ENCODE assay signal across 17 cellular contexts in the genomic region with DNA sequence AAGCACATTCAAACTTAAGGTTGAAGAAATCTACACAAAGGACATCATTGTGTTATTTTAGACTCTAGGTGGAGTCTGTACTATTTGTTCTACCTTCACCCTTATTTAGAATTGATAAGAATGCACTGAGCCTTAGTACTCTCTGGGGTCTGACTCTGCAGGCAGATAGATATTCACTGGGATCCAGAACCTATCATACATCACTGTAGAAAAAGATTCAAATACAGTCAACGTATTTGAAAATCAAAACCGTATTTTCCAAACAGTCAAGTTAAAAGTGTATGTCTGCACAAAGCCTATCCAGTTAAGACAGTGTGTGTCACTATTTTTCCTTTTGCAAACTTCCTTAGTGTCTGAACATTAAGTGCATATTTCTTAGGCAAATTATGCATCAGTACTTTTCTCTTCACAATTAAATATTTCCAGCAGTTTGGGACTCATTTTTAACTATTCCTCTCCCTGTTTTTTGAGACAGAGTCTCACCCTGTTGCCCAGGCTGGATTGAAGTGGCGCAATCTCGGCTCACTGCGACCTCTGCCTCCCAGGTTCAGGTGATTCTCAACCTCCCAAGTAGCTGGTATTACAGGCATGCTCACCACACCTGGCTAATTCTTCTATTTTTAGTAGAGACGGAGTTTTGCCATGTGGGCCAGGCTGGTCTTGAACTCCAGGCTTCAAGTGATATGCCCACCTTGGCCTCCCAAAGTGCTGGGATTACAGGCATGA. TPM values are rescaled to one million over a fixed set of nuclear protein-coding genes. Genes with fewer than 3 reads are reported as not detected.
"Had no signal": no experiment of that assay in that cellular context is flagged by ENCODE, and none has a peak within 500 bp of the region (broad histone marks: within the 10 kb centered on the region; RNA-seq: fewer than 3 reads in every experiment).

No MANE protein-coding gene starts in this region.

- DNase-seq: activated naive CD4-positive, alpha-beta T cell treated with anti-CD3 and anti-CD28 coated beads, Interleukin-2, amount 50 U/mL, for 16 hours; dorsolateral prefrontal cortex; foreskin melanocyte; heart right ventricle; islet precursor cell; transverse colon had no signal

- H3K4me3 ChIP-seq: dorsolateral prefrontal cortex, heart right ventricle, right atrium auricular region, smooth muscle cell, transverse colon had no signal

- ATAC-seq: activated CD4-positive, CD25-positive, alpha-beta regulatory T cell treated with anti-CD3 and anti-CD28 coated beads, Interleukin-2, amount 50 U/mL, for 24 hours; stimulated activated effector memory CD8-positive, alpha-beta T cell treated with anti-CD3 and anti-CD28 coated beads, Interleukin-12 subunit alpha, Interleukin-12 subunit beta, amount 100 ng/mL, for 72 hours had no signal

- H3K36me3 ChIP-seq: right atrium auricular region, transverse colon had no signal

- H3K9me3 ChIP-seq: right atrium auricular region, transverse colon had no signal

- H3K4me2 ChIP-seq: smooth muscle cell had no signal

- H3K27ac ChIP-seq: dorsolateral prefrontal cortex, heart right ventricle, parathyroid adenoma, right atrium auricular region had no signal

- H2AFZ ChIP-seq: parathyroid adenoma had no signal

- H3K27me3 ChIP-seq: dorsolateral prefrontal cortex, heart right ventricle, right atrium auricular region, transverse colon had no signal

- H3K9ac ChIP-seq: parathyroid adenoma had no signal

RNA-seq across cellular contexts. Expression of gene PDZD9, which starts 29.3 kb away (rescaled TPM):
- total RNA-seq: activated T-helper 2 cell treated with anti-CD3 and anti-CD28 coated beads, Interferon-gamma antibody, Interleukin-2, Interleukin-4, amounts not matched to agents 10 μg/mL and 5 μg/mL and 100 μg/mL, durations not matched to agents 14 hours and 24 hours and 36 hours; heart right ventricle; lower leg skin; myocyte; neural crest cell; right atrium auricular region; smooth muscle cell; subcutaneous adipose tissue; T-helper 2 cell treated with Interferon-gamma antibody and Interleukin-4, amounts not matched to agents 100 ng/mL and 5 ng/mL, for 36 hours; transverse colon had no signal
- polyA plus RNA-seq: heart right ventricle, smooth muscle cell had no signal
